In genomic region chr10:18797286-18797685, GRCh38 we compare ENCODE assay signal across 24 cellular contexts.
"Had no signal": no experiment of that assay in that cellular context is flagged by ENCODE, and none has a peak within 500 bp of the region (broad histone marks: within the 10 kb centered on the region; RNA-seq: fewer than 3 reads in every experiment).

No MANE protein-coding gene starts in this region.

- DNase-seq: dorsolateral prefrontal cortex; effector CD4-positive, alpha-beta T cell; hypothalamus; immature natural killer cell; islet precursor cell; left ventricle myocardium superior; lower lobe of right lung; natural killer cell; occipital lobe; ovary; posterior cingulate gyrus; psoas muscle; right cardiac atrium; sigmoid colon; spleen; stimulated activated CD8-positive, alpha-beta memory T cell treated with anti-CD3 and anti-CD28 coated beads, Interleukin-4, amount 100 ng/mL, for 48 hours; stimulated activated naive CD4-positive, alpha-beta T cell; stimulated activated naive CD8-positive, alpha-beta T cell treated with anti-CD3 and anti-CD28 coated beads, Interleukin-15, amount 100 ng/mL, for 72 hours; trophoblast cell had no signal

- H3K36me3 ChIP-seq: esophagus muscularis mucosa, lower lobe of right lung, ovary, sigmoid colon, spleen, suprapubic skin, vagina had no signal

- H3K27me3 ChIP-seq: esophagus muscularis mucosa, ovary, sigmoid colon, suprapubic skin, vagina had no signal

- H3K4me3 ChIP-seq: dorsolateral prefrontal cortex, esophagus muscularis mucosa, lower lobe of right lung, ovary, psoas muscle, sigmoid colon, spleen, suprapubic skin, vagina had no signal

- H3K27ac ChIP-seq: dorsolateral prefrontal cortex, esophagus muscularis mucosa, lower lobe of right lung, ovary, psoas muscle, sigmoid colon, spleen, suprapubic skin, vagina had no signal

- H3K9me3 ChIP-seq: esophagus muscularis mucosa, lower lobe of right lung, ovary, psoas muscle, suprapubic skin, vagina had no signal

- FAIRE-seq: colon, frontal cortex had no signal

- H3K4me1 ChIP-seq: esophagus muscularis mucosa, lower lobe of right lung, psoas muscle, sigmoid colon, spleen, suprapubic skin, vagina had no signal
